ENCODE assay signal across 9 cellular contexts in genomic region chr12:13197526-13198141, GRCh38. TPM values are rescaled to one million over a fixed set of nuclear protein-coding genes. Genes with fewer than 3 reads are reported as not detected.
A peak's percentile ranks its signal among the peaks of the same experiment; 100 is the strongest.
DNase-seq lines count a peak whose midpoint lies in the region; ATAC-seq and TF ChIP-seq lines count a peak whose summit lies in the region.
"Had no signal": no experiment of that assay in that cellular context is flagged by ENCODE, and none has a peak within 500 bp of the region (broad histone marks: within the 10 kb centered on the region; RNA-seq: fewer than 3 reads in every experiment).

No MANE protein-coding gene starts in this region.

- no peaks in the 10 kb centered on the region for H3K36me3 ChIP-seq in thyroid gland

- in situ Hi-C loops in astrocyte of the cerebellum (cut with HindIII; ENCODE audit: low sequenced_read_pairs) = no loop called here

- TF ChIP-seq CTCF in astrocyte of the cerebellum (IDR thresholded peaks at IDR 0.05; ENCODE audit: low read depth, low read length, missing control alignments) (no peak), thyroid gland (IDR thresholded peaks at IDR 0.05) (no peak)

- H3K4me3 ChIP-seq in astrocyte of the cerebellum (ENCODE audit: low read depth, low read length) (peak overlapping the region; percentile 75), thyroid gland (replicated peaks in 1 of 3) (peak overlapping the region; percentile 10 to 50 (median 50))

- H3K27me3 Mint-ChIP-seq in activated CD4-positive, alpha-beta T cell treated with anti-CD3 and anti-CD28 coated beads, Interleukin-2, amount 10 ng/mL, durations not matched to agents 24 days and 14 days = peaks cover 30% of the 10 kb centered on the region

- H3K36me3 Mint-ChIP-seq in activated CD4-positive, alpha-beta T cell treated with anti-CD3 and anti-CD28 coated beads, Interleukin-2, amount 10 ng/mL, durations not matched to agents 24 days and 14 days (ENCODE audit: low read depth) = no peaks in the 10 kb centered on the region
- H3K36me3 Mint-ChIP-seq: activated naive CD8-positive, alpha-beta T cell treated with anti-CD3 and anti-CD28 coated beads, Interleukin-2, amount 10 ng/mL, durations not matched to agents 7 days and 5 days had no signal

- 38 to 43% methylated on average over 9 of the region's 9 CpGs for WGBS in thyroid gland, 2 donors

- H3K27ac Mint-ChIP-seq in activated CD4-positive, alpha-beta T cell treated with anti-CD3 and anti-CD28 coated beads, Interleukin-2, amount 10 ng/mL, durations not matched to agents 24 days and 14 days = peak overlapping the region; percentile 86

- no peaks in the 10 kb centered on the region for H3K9me3 Mint-ChIP-seq in activated CD4-positive, alpha-beta T cell treated with anti-CD3 and anti-CD28 coated beads, Interleukin-2, amount 10 ng/mL, durations not matched to agents 24 days and 14 days
- H3K9me3 Mint-ChIP-seq: activated naive CD8-positive, alpha-beta T cell treated with anti-CD3 and anti-CD28 coated beads, Interleukin-2, amount 10 ng/mL, durations not matched to agents 7 days and 5 days had no signal

- peak overlapping the region; percentile 81 for H3K4me3 Mint-ChIP-seq in activated CD4-positive, alpha-beta T cell treated with anti-CD3 and anti-CD28 coated beads, Interleukin-2, amount 10 ng/mL, durations not matched to agents 24 days and 14 days

- intact Hi-C loops in activated CD4-positive, alpha-beta T cell treated with anti-CD3 and anti-CD28 coated beads, Interleukin-2, amount 10 ng/mL, durations not matched to agents 24 days and 14 days (cut with micrococcal nuclease) = loop anchor here (2.0 kb wide), 1 partner anchor 25 kb away; no protein-coding TSS in a partner anchor
- intact Hi-C loops in thyroid gland (cut with DNase I) = no loop called here

- H3K27ac ChIP-seq in thyroid gland = peak overlapping the region; percentile 90 to 95 (median 91)

- H3K4me1 Mint-ChIP-seq in activated CD4-positive, alpha-beta T cell treated with anti-CD3 and anti-CD28 coated beads, Interleukin-2, amount 10 ng/mL, durations not matched to agents 24 days and 14 days = peaks cover 27% of the 10 kb centered on the region

- ATAC-seq in GM18519 (IDR thresholded peaks at IDR 0.05; ENCODE audit: low FRiP score, unreplicated experiment) (no peak), HG03354 (IDR thresholded peaks at IDR 0.05; ENCODE audit: poor library complexity, severe bottlenecking, unreplicated experiment) (no peak), GM21825 (IDR thresholded peaks at IDR 0.05; ENCODE audit: unreplicated experiment) (no peak)

- TF ChIP-seq POLR2A in thyroid gland (IDR thresholded peaks at IDR 0.05) = no peak

- H3K9me3 ChIP-seq in thyroid gland = no peaks in the 10 kb centered on the region

- no peak for DNase-seq in activated CD4-positive, alpha-beta T cell treated with anti-CD3 and anti-CD28 coated beads, Interleukin-2, amount 10 ng/mL, durations not matched to agents 24 days and 14 days
- no peak for DNase-seq in activated CD4-positive, alpha-beta T cell treated with anti-CD3 and anti-CD28 coated beads for 1 hour
- no peak for DNase-seq in astrocyte of the cerebellum (ENCODE audit: low read depth)
- DNase-seq in left kidney (ENCODE audit: low read depth, low spot score) = peak; percentile 79
- DNase-seq in thyroid gland = peak in 1 of 2 donors; percentile 40
- DNase-seq: activated naive CD8-positive, alpha-beta T cell treated with anti-CD3 and anti-CD28 coated beads, Interleukin-2, amount 10 ng/mL, durations not matched to agents 7 days and 5 days had no signal

- H3K4me1 ChIP-seq in thyroid gland = peaks cover 73 to 74% of the 10 kb centered on the region in 2 donors

- no peaks in the 10 kb centered on the region for H3K27me3 ChIP-seq in thyroid gland

RNA-seq across cellular contexts. Expression of gene EMP1, which starts 1.1 kb away (rescaled TPM):
- total RNA-seq in activated CD4-positive, alpha-beta T cell treated with anti-CD3 and anti-CD28 coated beads, Interleukin-2, amount 10 ng/mL, durations not matched to agents 24 days and 14 days = 22.2 and 26.4 TPM in 2 replicates
- 100 to 1,000 TPM; 459 to 634 (median 503) TPM for total RNA-seq in thyroid gland

Comparison
In these comparisons a context has a peak if more than half of its experiments do, and no peak if none do; other contexts are left out.
1. RNA of gene EMP1, which starts 1.1 kb away (total RNA-seq): 459 to 634 TPM in thyroid gland; 22.2 to 26.4 TPM in activated CD4-positive, alpha-beta T cell treated with anti-CD3 and anti-CD28 coated beads, Interleukin-2, amount 10 ng/mL, durations not matched to agents 24 days and 14 days; every median in the first group is over 10 times any median in the second.